8 cellular contexts compared by ENCODE assay signal in genomic region chr2:161134547-161135518, GRCh38.
DNase-seq lines count a peak whose midpoint lies in the region; ATAC-seq and TF ChIP-seq lines count a peak whose summit lies in the region.

No MANE protein-coding gene starts in this region.

- H3K4me1 Mint-ChIP-seq in effector memory CD8-positive, alpha-beta T cell (ENCODE audit: low read depth in 2 of 2): peaks cover 22 to 29% of the 10 kb centered on the region in 2 donors

- H3K36me3 Mint-ChIP-seq in effector memory CD8-positive, alpha-beta T cell (ENCODE audit: insufficient read depth): peaks cover 21% of the 10 kb centered on the region

- H3K4me3 ChIP-seq in neutrophil (ENCODE audit: low read depth in 1 of 2, low read length in 1 of 2): no peak overlapping the region

- no peaks in the 10 kb centered on the region for H3K27me3 Mint-ChIP-seq in effector memory CD8-positive, alpha-beta T cell

- H3K9me3 ChIP-seq in neutrophil: no peaks in the 10 kb centered on the region

- no peak for TF ChIP-seq CTCF in neutrophil (IDR thresholded peaks at IDR 0.05)
- TF ChIP-seq CTCF in GM13976 (IDR thresholded peaks at IDR 0.05; ENCODE audit: borderline replicate concordance, control extremely low read depth, extremely low read depth, insufficient read depth, missing control alignments): no peak

- peak; percentile 69 for DNase-seq in DMS53 (lab: John Stamatoyannopoulos, UW)
- DNase-seq in NCI-H226: peak; percentile 72
- no peak for DNase-seq in effector memory CD8-positive, alpha-beta T cell
- DNase-seq in NOMO-1 treated with dmso at 0.1 percent for 144 hours (lab: John Stamatoyannopoulos, UW; ENCODE audit: unreplicated experiment): no peak
- no peak for DNase-seq in GM13976 (ENCODE audit: low spot score)

- H3K4me1 ChIP-seq in neutrophil (ENCODE audit: control insufficient read depth in 1 of 2, insufficient read depth in 1 of 2, low read depth in 1 of 2, low read length in 1 of 2): peaks cover 41 to 51% of the 10 kb centered on the region in 2 experiments

- peak overlapping the region; percentile 85 for H3K27ac ChIP-seq in neutrophil

- H3K27me3 ChIP-seq in neutrophil: no peaks in the 10 kb centered on the region

- peak overlapping the region in 1 of 2 donors; percentile 85 for H3K4me3 Mint-ChIP-seq in effector memory CD8-positive, alpha-beta T cell

- no peak for ATAC-seq in effector memory CD8-positive, alpha-beta T cell (replicated peaks)
- no peak for ATAC-seq in HG03520 (IDR thresholded peaks at IDR 0.05; ENCODE audit: unreplicated experiment)
- no peak for ATAC-seq in HG03175 (IDR thresholded peaks at IDR 0.05; ENCODE audit: unreplicated experiment)

- H3K36me3 ChIP-seq in neutrophil: no peaks in the 10 kb centered on the region

- H3K27ac Mint-ChIP-seq in effector memory CD8-positive, alpha-beta T cell: peak overlapping the region; percentile 46 to 97

- in situ Hi-C loops in GM13976 (cut with MboI; ENCODE audit: low sequenced_read_pairs, unreplicated experiment): no loop called here

- H3K9me3 Mint-ChIP-seq in effector memory CD8-positive, alpha-beta T cell: peaks cover 0 to 3% of the 10 kb centered on the region in 2 donors

Comparison
In these comparisons a context has a peak if more than half of its experiments do, and no peak if none do; other contexts are left out.
1. DNase-seq: peak in DMS53 (single experiment) and NCI-H226 (single experiment); none in effector memory CD8-positive, alpha-beta T cell (0 of 3), NOMO-1 treated with dmso at 0.1 percent for 144 hours (single experiment) and GM13976 (single experiment).